Comparison of ENCODE assay signal across 29 cellular contexts in the genomic region with DNA sequence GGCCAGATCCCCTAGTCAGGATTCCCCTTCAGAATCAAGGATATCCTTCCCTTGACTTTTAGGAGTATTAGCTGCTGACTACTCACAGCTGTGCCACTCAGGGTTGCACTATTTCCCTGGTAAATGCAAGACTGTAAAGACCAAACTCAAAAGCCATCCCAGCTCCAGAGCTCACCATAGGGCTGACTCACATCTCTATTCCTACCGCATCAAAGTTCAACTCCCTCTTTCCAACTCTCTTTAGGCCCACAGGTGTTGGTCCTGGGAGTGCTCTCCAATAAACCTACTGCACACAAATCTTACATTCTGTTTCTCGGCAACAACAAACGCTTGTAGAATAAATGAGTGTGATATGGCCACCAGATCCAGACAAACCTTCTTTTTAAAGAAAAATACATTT.
"Had no signal": no experiment of that assay in that cellular context is flagged by ENCODE, and none has a peak within 500 bp of the region (broad histone marks: within the 10 kb centered on the region; RNA-seq: fewer than 3 reads in every experiment).

No MANE protein-coding gene starts in this region.

- H3K27me3 Mint-ChIP-seq: activated CD4-positive, alpha-beta T cell treated with anti-CD3 and anti-CD28 coated beads for 36 hours; activated naive CD8-positive, alpha-beta T cell treated with anti-CD3 and anti-CD28 coated beads for 36 hours; central memory CD8-positive, alpha-beta T cell; effector memory CD8-positive, alpha-beta T cell; natural killer cell treated with Interleukin-12 subunit alpha and Interleukin-12 subunit beta and Interleukin-15 and Interleukin-18, amount 100 ng/mL, for 72 hours; stimulated activated naive CD8-positive, alpha-beta T cell treated with anti-CD3 and anti-CD28 coated beads, Interleukin-15, Interleukin-2, amounts not matched to agents 100 ng/mL and 50 ng/mL, for 24 hours had no signal

- H3K4me3 ChIP-seq: colonic mucosa, dorsolateral prefrontal cortex, hepatocyte, ovary, prostate gland, right atrium auricular region, tibial artery had no signal

- H3K9me3 Mint-ChIP-seq: activated naive CD8-positive, alpha-beta T cell treated with anti-CD3 and anti-CD28 coated beads for 36 hours; activated T-cell treated with anti-CD3 and anti-CD28 coated beads, Interleukin-2, amount 50 U/mL, for 4 hours; activated T-helper 2 cell treated with anti-CD3 and anti-CD28 coated beads, Interferon-gamma antibody, Interleukin-2, Interleukin-4, amounts not matched to agents 10 μg/mL and 5 μg/mL and 100 μg/mL, durations not matched to agents 14 hours and 24 hours and 36 hours; central memory CD8-positive, alpha-beta T cell; effector memory CD8-positive, alpha-beta T cell; natural killer cell treated with Interleukin-12 subunit alpha and Interleukin-12 subunit beta and Interleukin-15 and Interleukin-18, amount 100 ng/mL, for 72 hours; stimulated activated naive CD8-positive, alpha-beta T cell treated with anti-CD3 and anti-CD28 coated beads, Interleukin-15, Interleukin-2, amounts not matched to agents 100 ng/mL and 50 ng/mL, for 24 hours; T-helper 2 cell treated with Interferon-gamma antibody and Interleukin-4, amounts not matched to agents 5 μg/mL and 100 μg/mL, for 36 hours; WTC11 had no signal

- ATAC-seq: activated CD4-positive, alpha-beta T cell treated with anti-CD3 and anti-CD28 coated beads for 36 hours; activated T-cell treated with anti-CD3 and anti-CD28 coated beads, Interleukin-2, amount 50 U/mL, for 4 hours; effector memory CD8-positive, alpha-beta T cell; esophagus mucosa; left ventricle myocardium superior; natural killer cell treated with Interleukin-12 subunit alpha and Interleukin-12 subunit beta and Interleukin-15 and Interleukin-18, amount 100 ng/mL, for 72 hours; WTC11 had no signal

- H3K4me1 ChIP-seq: colonic mucosa, prostate gland had no signal

- H3K27ac ChIP-seq: colonic mucosa, hepatocyte, neutrophil, ovary, prostate gland, right atrium auricular region, tibial artery had no signal

- H3K4me3 Mint-ChIP-seq: activated CD4-positive, alpha-beta T cell treated with anti-CD3 and anti-CD28 coated beads for 36 hours; activated naive CD8-positive, alpha-beta T cell treated with anti-CD3 and anti-CD28 coated beads for 36 hours; activated T-cell treated with anti-CD3 and anti-CD28 coated beads, Interleukin-2, amount 50 U/mL, for 4 hours; central memory CD8-positive, alpha-beta T cell; effector memory CD8-positive, alpha-beta T cell; natural killer cell treated with Interleukin-12 subunit alpha and Interleukin-12 subunit beta and Interleukin-15 and Interleukin-18, amount 100 ng/mL, for 72 hours; stimulated activated naive CD8-positive, alpha-beta T cell treated with anti-CD3 and anti-CD28 coated beads, Interleukin-15, Interleukin-2, amounts not matched to agents 100 ng/mL and 50 ng/mL, for 24 hours; T-helper 2 cell treated with Interferon-gamma antibody and Interleukin-4, amounts not matched to agents 5 μg/mL and 100 μg/mL, for 36 hours; WTC11 had no signal

- H3K4me2 ChIP-seq: hepatocyte had no signal

- H3K36me3 ChIP-seq: colonic mucosa, neutrophil, ovary, prostate gland, right atrium auricular region, tibial artery had no signal

- DNase-seq: activated CD4-positive, alpha-beta T cell treated with anti-CD3 and anti-CD28 coated beads for 36 hours; activated CD4-positive, alpha-beta T cell treated with anti-CD3 and anti-CD28 coated beads, Interleukin-2, amount 50 U/mL, for 48 hours; activated CD8-positive, alpha-beta memory T cell treated with anti-CD3 and anti-CD28 coated beads, Interleukin-2, amount 50 U/mL, for 48 hours; activated naive CD4-positive, alpha-beta T cell treated with Interleukin-2 at 50 U/mL for 16 hours; activated naive CD8-positive, alpha-beta T cell treated with anti-CD3 and anti-CD28 coated beads for 36 hours; activated T-cell treated with anti-CD3 and anti-CD28 coated beads, Interleukin-2, amount 50 U/mL, for 4 hours; colonic mucosa; dorsolateral prefrontal cortex; effector memory CD8-positive, alpha-beta T cell; foreskin melanocyte; glutamatergic neuron; kidney glomerular epithelial cell; left ventricle myocardium superior; mammary epithelial cell; midbrain; ovary; stimulated activated CD4-positive, alpha-beta T cell treated with anti-CD3 and anti-CD28 coated beads, Interleukin-1b, Interleukin-23, amount 100 ng/mL, for 48 hours; tibial artery had no signal

- H3K27ac Mint-ChIP-seq: activated CD4-positive, alpha-beta T cell treated with anti-CD3 and anti-CD28 coated beads for 36 hours; activated naive CD8-positive, alpha-beta T cell treated with anti-CD3 and anti-CD28 coated beads for 36 hours; activated T-helper 2 cell treated with anti-CD3 and anti-CD28 coated beads, Interferon-gamma antibody, Interleukin-2, Interleukin-4, amounts not matched to agents 10 μg/mL and 5 μg/mL and 100 μg/mL, durations not matched to agents 14 hours and 24 hours and 36 hours; effector memory CD8-positive, alpha-beta T cell; natural killer cell treated with Interleukin-12 subunit alpha and Interleukin-12 subunit beta and Interleukin-15 and Interleukin-18, amount 100 ng/mL, for 72 hours; stimulated activated naive CD8-positive, alpha-beta T cell treated with anti-CD3 and anti-CD28 coated beads, Interleukin-15, Interleukin-2, amounts not matched to agents 100 ng/mL and 50 ng/mL, for 24 hours; T-helper 2 cell treated with Interferon-gamma antibody and Interleukin-4, amounts not matched to agents 5 μg/mL and 100 μg/mL, for 36 hours; WTC11 had no signal

- H3K27me3 ChIP-seq: colonic mucosa, dorsolateral prefrontal cortex, hepatocyte, neutrophil, ovary, right atrium auricular region, tibial artery had no signal

- H2AFZ ChIP-seq: hepatocyte had no signal

- H3K36me3 Mint-ChIP-seq: natural killer cell treated with Interleukin-12 subunit alpha and Interleukin-12 subunit beta and Interleukin-15 and Interleukin-18, amount 100 ng/mL, for 72 hours; WTC11 had no signal
